Comparison of ENCODE assay signal across 23 cellular contexts in the genomic region with DNA sequence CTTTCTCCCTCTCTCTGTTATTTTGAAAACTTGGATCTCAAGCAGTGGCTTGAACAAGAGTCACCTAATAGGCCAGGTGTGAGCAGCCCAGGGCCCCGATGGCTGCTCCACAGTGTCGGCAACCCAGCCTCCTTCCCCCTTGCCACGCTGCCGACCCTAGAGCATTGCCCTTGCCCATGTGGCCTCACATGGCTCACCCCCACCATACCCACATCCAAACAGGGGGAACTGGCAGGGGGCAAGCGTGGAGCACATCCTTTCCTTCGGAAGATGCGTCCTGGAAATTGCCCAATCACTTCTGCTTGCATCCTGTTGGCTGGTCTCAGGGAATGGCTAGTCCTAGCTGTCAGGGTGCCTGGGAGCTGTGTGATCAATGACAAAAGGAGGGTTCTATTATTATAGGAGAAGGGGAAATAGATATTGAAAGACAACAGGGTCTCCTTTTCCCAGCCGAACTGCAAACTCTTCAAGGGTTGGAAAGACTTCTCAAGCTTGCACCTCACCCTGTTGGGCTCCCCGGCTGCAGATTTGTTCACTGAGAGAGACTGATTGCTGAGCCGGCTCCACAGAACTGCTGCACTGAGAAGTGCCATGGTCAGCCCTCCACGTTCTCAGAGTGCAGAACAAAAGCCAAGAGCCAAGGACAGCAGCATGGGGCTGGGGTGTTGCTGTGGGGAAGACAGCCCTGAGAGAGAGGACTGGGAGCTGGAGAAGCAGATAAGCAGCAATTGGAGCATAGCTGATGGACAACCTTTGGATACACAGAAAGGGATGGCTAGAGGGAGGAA. TPM values are rescaled to one million over a fixed set of nuclear protein-coding genes. Genes with fewer than 3 reads are reported as not detected.
"Had no signal": no experiment of that assay in that cellular context is flagged by ENCODE, and none has a peak within 500 bp of the region (broad histone marks: within the 10 kb centered on the region; RNA-seq: fewer than 3 reads in every experiment).

No MANE protein-coding gene starts in this region.

- H3K27ac ChIP-seq: brain microvascular endothelial cell, cardiac muscle cell, Peyer's patch, RWPE1 had no signal

- H3K4me3 Mint-ChIP-seq: activated CD4-positive, alpha-beta T cell treated with anti-CD3 and anti-CD28 coated beads, Interleukin-2, amount 10 ng/mL, durations not matched to agents 24 days and 14 days; activated CD8-positive, alpha-beta memory T cell treated with anti-CD3 and anti-CD28 coated beads, Interleukin-2, amount 10 ng/mL, durations not matched to agents 7 days and 5 days; activated naive CD4-positive, alpha-beta T cell treated with anti-CD3 and anti-CD28 coated beads for 36 hours; activated naive CD8-positive, alpha-beta T cell; activated T-cell treated with anti-CD3 and anti-CD28 coated beads, Interleukin-2, amount 50 U/mL, for 24 hours; activated T-helper 1 cell treated with anti-CD3 and anti-CD28 coated beads, Interleukin-12 subunit alpha, Interleukin-12 subunit beta, Interleukin-2, Interleukin-4 antibody, amounts not matched to agents 30 ng/mL and 10 ng/mL and 1 ng/mL, durations not matched to agents 14 hours and 24 hours and 36 hours; T-helper 1 cell treated with Interleukin-12 subunit alpha and Interleukin-12 subunit beta and Interleukin-4 antibody, amounts not matched to agents 30 μg/mL and 1 μg/mL, for 36 hours had no signal

- H3K9me3 Mint-ChIP-seq: activated CD4-positive, alpha-beta T cell treated with anti-CD3 and anti-CD28 coated beads, Interleukin-2, amount 10 ng/mL, durations not matched to agents 24 days and 14 days; activated naive CD4-positive, alpha-beta T cell treated with anti-CD3 and anti-CD28 coated beads for 36 hours; activated T-cell treated with anti-CD3 and anti-CD28 coated beads, Interleukin-2, amount 50 U/mL, for 24 hours; activated T-helper 1 cell treated with anti-CD3 and anti-CD28 coated beads, Interleukin-12 subunit alpha, Interleukin-12 subunit beta, Interleukin-2, Interleukin-4 antibody, amounts not matched to agents 30 ng/mL and 10 ng/mL and 1 ng/mL, durations not matched to agents 14 hours and 24 hours and 36 hours; T-helper 1 cell treated with Interleukin-12 subunit alpha and Interleukin-12 subunit beta and Interleukin-4 antibody, amounts not matched to agents 30 μg/mL and 1 μg/mL, for 36 hours had no signal

- ATAC-seq: activated CD8-positive, alpha-beta memory T cell treated with anti-CD3 and anti-CD28 coated beads, Interleukin-2, amount 10 ng/mL, durations not matched to agents 7 days and 5 days had no signal

- H3K4me3 ChIP-seq: cardiac muscle cell, Peyer's patch had no signal

- DNase-seq: activated CD4-positive, alpha-beta T cell treated with anti-CD3 and anti-CD28 coated beads, Interleukin-2, amount 10 ng/mL, durations not matched to agents 24 days and 14 days; activated CD4-positive, alpha-beta T cell treated with anti-CD3 and anti-CD28 coated beads, Interleukin-2, amount 50 U/mL, for 48 hours; activated CD4-positive, CD25-positive, alpha-beta regulatory T cell treated with anti-CD3 and anti-CD28 coated beads, Interleukin-2, amount 50 U/mL, for 72 hours; activated CD8-positive, alpha-beta memory T cell treated with anti-CD3 and anti-CD28 coated beads, Interleukin-2, amount 10 ng/mL, durations not matched to agents 7 days and 5 days; activated gamma-delta T cell; activated naive CD4-positive, alpha-beta T cell treated with anti-CD3 and anti-CD28 coated beads for 36 hours; activated T-cell treated with anti-CD3 and anti-CD28 coated beads, Interleukin-2, amount 50 U/mL, for 24 hours; amygdala; brain microvascular endothelial cell; MM.1S; NCI-H1105; NCI-H1436; NCI-H1694 treated with DMSO at 0.1 percent for 48 hours; NCI-H2029 treated with DMSO at 0.1 percent for 48 hours; NCI-H510A treated with DMSO at 0.1 percent for 48 hours; Peyer's patch; SHP77 treated with DMSO at 0.1 percent for 48 hours had no signal

- H3K27ac Mint-ChIP-seq: activated CD4-positive, alpha-beta T cell treated with anti-CD3 and anti-CD28 coated beads, Interleukin-2, amount 10 ng/mL, durations not matched to agents 24 days and 14 days; activated CD8-positive, alpha-beta memory T cell treated with anti-CD3 and anti-CD28 coated beads, Interleukin-2, amount 10 ng/mL, durations not matched to agents 7 days and 5 days; activated naive CD4-positive, alpha-beta T cell treated with anti-CD3 and anti-CD28 coated beads for 36 hours; activated naive CD8-positive, alpha-beta T cell; activated T-cell treated with anti-CD3 and anti-CD28 coated beads, Interleukin-2, amount 50 U/mL, for 24 hours; activated T-helper 1 cell treated with anti-CD3 and anti-CD28 coated beads, Interleukin-12 subunit alpha, Interleukin-12 subunit beta, Interleukin-2, Interleukin-4 antibody, amounts not matched to agents 30 ng/mL and 10 ng/mL and 1 ng/mL, durations not matched to agents 14 hours and 24 hours and 36 hours; T-helper 1 cell treated with Interleukin-12 subunit alpha and Interleukin-12 subunit beta and Interleukin-4 antibody, amounts not matched to agents 30 μg/mL and 1 μg/mL, for 36 hours had no signal

- H3K4me1 Mint-ChIP-seq: activated CD8-positive, alpha-beta memory T cell treated with anti-CD3 and anti-CD28 coated beads, Interleukin-2, amount 10 ng/mL, durations not matched to agents 7 days and 5 days had no signal

- H3K4me1 ChIP-seq: Peyer's patch had no signal

- H3K36me3 Mint-ChIP-seq: activated CD8-positive, alpha-beta memory T cell treated with anti-CD3 and anti-CD28 coated beads, Interleukin-2, amount 10 ng/mL, durations not matched to agents 7 days and 5 days; activated naive CD8-positive, alpha-beta T cell had no signal

- H3K36me3 ChIP-seq: brain microvascular endothelial cell, cardiac muscle cell, Peyer's patch had no signal

- H3K9me3 ChIP-seq: Peyer's patch had no signal

- H3K27me3 ChIP-seq: Peyer's patch had no signal

RNA-seq across cellular contexts. Expression of gene TIFAB, which starts 8.3 kb away (rescaled TPM):
- total RNA-seq: activated CD4-positive, alpha-beta T cell treated with anti-CD3 and anti-CD28 coated beads, Interleukin-2, amount 10 ng/mL, durations not matched to agents 24 days and 14 days; activated CD8-positive, alpha-beta memory T cell treated with anti-CD3 and anti-CD28 coated beads, Interleukin-2, amount 10 ng/mL, durations not matched to agents 7 days and 5 days; activated naive CD4-positive, alpha-beta T cell treated with anti-CD3 and anti-CD28 coated beads for 36 hours; activated T-helper 1 cell treated with anti-CD3 and anti-CD28 coated beads, Interleukin-12 subunit alpha, Interleukin-12 subunit beta, Interleukin-2, Interleukin-4 antibody, amounts not matched to agents 30 ng/mL and 10 ng/mL and 1 ng/mL, durations not matched to agents 14 hours and 24 hours and 36 hours; cardiac muscle cell; SK-MEL-5 had no signal
- polyA plus RNA-seq: cardiac muscle cell had no signal

RNA-seq across cellular contexts. Expression of gene DCANP1, which starts 13.3 kb away (rescaled TPM):
- total RNA-seq: activated CD4-positive, alpha-beta T cell treated with anti-CD3 and anti-CD28 coated beads, Interleukin-2, amount 10 ng/mL, durations not matched to agents 24 days and 14 days; activated CD8-positive, alpha-beta memory T cell treated with anti-CD3 and anti-CD28 coated beads, Interleukin-2, amount 10 ng/mL, durations not matched to agents 7 days and 5 days; activated naive CD4-positive, alpha-beta T cell treated with anti-CD3 and anti-CD28 coated beads for 36 hours; activated T-helper 1 cell treated with anti-CD3 and anti-CD28 coated beads, Interleukin-12 subunit alpha, Interleukin-12 subunit beta, Interleukin-2, Interleukin-4 antibody, amounts not matched to agents 30 ng/mL and 10 ng/mL and 1 ng/mL, durations not matched to agents 14 hours and 24 hours and 36 hours; cardiac muscle cell; SK-MEL-5 had no signal
- polyA plus RNA-seq: cardiac muscle cell had no signal
